29 cellular contexts compared by ENCODE assay signal in the genomic region with DNA sequence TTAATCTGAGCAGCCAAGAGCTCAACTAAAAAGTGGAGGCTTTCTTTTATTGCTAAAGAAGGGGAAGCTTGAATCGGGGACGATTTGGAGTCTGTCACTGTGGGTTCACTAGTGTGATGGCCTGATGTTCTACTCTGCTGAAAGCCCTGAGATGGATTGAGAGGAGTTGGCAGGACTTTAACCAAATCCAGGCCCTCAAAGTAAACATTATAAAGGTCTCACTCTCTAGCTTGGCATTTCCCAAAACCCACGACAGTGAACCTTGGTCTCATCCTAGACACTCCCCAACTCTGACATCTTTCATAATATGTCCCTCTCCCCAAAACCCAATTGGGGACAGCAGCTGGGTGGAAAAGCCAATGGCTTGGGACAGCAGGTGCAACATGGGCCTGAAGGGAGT. TPM values are rescaled to one million over a fixed set of nuclear protein-coding genes. Genes with fewer than 3 reads are reported as not detected.
"Had no signal": no experiment of that assay in that cellular context is flagged by ENCODE, and none has a peak within 500 bp of the region (broad histone marks: within the 10 kb centered on the region; RNA-seq: fewer than 3 reads in every experiment).

No MANE protein-coding gene starts in this region.

- H3K36me3 Mint-ChIP-seq: activated CD8-positive, alpha-beta memory T cell treated with anti-CD3 and anti-CD28 coated beads, Interleukin-2, amount 10 ng/mL, durations not matched to agents 7 days and 5 days; activated naive CD4-positive, alpha-beta T cell treated with anti-CD3 and anti-CD28 coated beads, Interleukin-2, amount 50 U/mL, for 72 hours; IgD-negative memory B cell had no signal

- H3K4me3 ChIP-seq: ascending aorta, body of pancreas had no signal

- H3K9me3 ChIP-seq: ascending aorta, body of pancreas had no signal

- H3K27me3 Mint-ChIP-seq: activated B cell treated with CpG ODN at 0.5 μM for 24 hours, IgD-negative memory B cell had no signal

- H3K4me3 Mint-ChIP-seq: activated B cell treated with CpG ODN at 0.5 μM for 24 hours; activated CD4-positive, alpha-beta T cell treated with anti-CD3 and anti-CD28 coated beads, Interleukin-2, amount 10 ng/mL, durations not matched to agents 24 days and 14 days; activated CD8-positive, alpha-beta memory T cell treated with anti-CD3 and anti-CD28 coated beads, Interleukin-2, amount 10 ng/mL, durations not matched to agents 7 days and 5 days; activated naive CD8-positive, alpha-beta T cell treated with anti-CD3 and anti-CD28 coated beads, Interleukin-2, amount 50 U/mL, for 24 hours; activated T-cell treated with anti-CD3 and anti-CD28 coated beads, Interleukin-2, amount 50 U/mL, for 24 hours; activated T-helper 1 cell treated with anti-CD3 and anti-CD28 coated beads, Interleukin-12 subunit alpha, Interleukin-12 subunit beta, Interleukin-2, Interleukin-4 antibody, amounts not matched to agents 30 ng/mL and 10 ng/mL and 1 ng/mL, durations not matched to agents 14 hours and 24 hours and 36 hours; IgD-negative memory B cell; T-helper 17 cell had no signal

- H3K27ac Mint-ChIP-seq: activated B cell treated with CpG ODN at 0.5 μM for 24 hours; activated CD4-positive, alpha-beta T cell treated with anti-CD3 and anti-CD28 coated beads, Interleukin-2, amount 10 ng/mL, durations not matched to agents 24 days and 14 days; activated CD8-positive, alpha-beta memory T cell treated with anti-CD3 and anti-CD28 coated beads, Interleukin-2, amount 10 ng/mL, durations not matched to agents 7 days and 5 days; activated naive CD4-positive, alpha-beta T cell treated with anti-CD3 and anti-CD28 coated beads, Interleukin-2, amount 50 U/mL, for 72 hours; activated naive CD8-positive, alpha-beta T cell treated with anti-CD3 and anti-CD28 coated beads, Interleukin-2, amount 50 U/mL, for 24 hours; activated T-cell treated with anti-CD3 and anti-CD28 coated beads, Interleukin-2, amount 50 U/mL, for 24 hours; activated T-helper 1 cell treated with anti-CD3 and anti-CD28 coated beads, Interleukin-12 subunit alpha, Interleukin-12 subunit beta, Interleukin-2, Interleukin-4 antibody, amounts not matched to agents 30 ng/mL and 10 ng/mL and 1 ng/mL, durations not matched to agents 14 hours and 24 hours and 36 hours; IgD-negative memory B cell; T-helper 17 cell had no signal

- ATAC-seq: activated CD8-positive, alpha-beta memory T cell treated with anti-CD3 and anti-CD28 coated beads, Interleukin-2, amount 10 ng/mL, durations not matched to agents 7 days and 5 days; activated naive CD4-positive, alpha-beta T cell treated with anti-CD3 and anti-CD28 coated beads, Interleukin-2, amount 50 U/mL, for 72 hours; activated naive CD8-positive, alpha-beta T cell treated with anti-CD3 and anti-CD28 coated beads, Interleukin-2, amount 50 U/mL, for 24 hours; body of pancreas; T-helper 17 cell had no signal

- DNase-seq: activated B cell treated with CpG ODN at 0.5 μM for 24 hours; activated CD4-positive, alpha-beta T cell treated with anti-CD3 and anti-CD28 coated beads for 1 hour; activated CD4-positive, alpha-beta T cell treated with anti-CD3 and anti-CD28 coated beads, Interleukin-2, amount 10 ng/mL, durations not matched to agents 24 days and 14 days; activated CD4-positive, alpha-beta T cell treated with anti-CD3 and anti-CD28 coated beads, Interleukin-2, amount 50 U/mL, for 48 hours; activated CD8-positive, alpha-beta memory T cell treated with anti-CD3 and anti-CD28 coated beads, Interleukin-2, amount 10 ng/mL, durations not matched to agents 7 days and 5 days; activated effector memory CD4-positive, alpha-beta T cell treated with Interleukin-2 at 50 U/mL for 16 hours; activated naive CD4-positive, alpha-beta T cell; activated naive CD8-positive, alpha-beta T cell treated with anti-CD3 and anti-CD28 coated beads, Interleukin-2, amount 50 U/mL, for 24 hours; activated T-cell treated with anti-CD3 and anti-CD28 coated beads, Interleukin-2, amount 50 U/mL, for 24 hours; amniotic stem cell; body of pancreas; KG1; NCI-H1092; NCI-H1417; NCI-H1930; NCI-H2171; NCI-H2227 treated with DMSO at 0.1 percent for 48 hours; NCI-H446 treated with DMSO at 0.1 percent for 48 hours; NCI-H526; NCI-H774; SIG-M5; T-helper 17 cell; T1000 had no signal

- H3K27me3 ChIP-seq: ascending aorta, body of pancreas had no signal

- H3K4me1 Mint-ChIP-seq: activated B cell treated with CpG ODN at 0.5 μM for 24 hours, IgD-negative memory B cell, T-helper 17 cell had no signal

- H3K27ac ChIP-seq: ascending aorta, body of pancreas had no signal

- H3K9me3 Mint-ChIP-seq: activated B cell treated with CpG ODN at 0.5 μM for 24 hours; activated CD4-positive, alpha-beta T cell treated with anti-CD3 and anti-CD28 coated beads, Interleukin-2, amount 10 ng/mL, durations not matched to agents 24 days and 14 days; activated naive CD4-positive, alpha-beta T cell treated with anti-CD3 and anti-CD28 coated beads, Interleukin-2, amount 50 U/mL, for 72 hours; activated naive CD8-positive, alpha-beta T cell treated with anti-CD3 and anti-CD28 coated beads, Interleukin-2, amount 50 U/mL, for 24 hours; activated T-cell treated with anti-CD3 and anti-CD28 coated beads, Interleukin-2, amount 50 U/mL, for 24 hours; activated T-helper 1 cell treated with anti-CD3 and anti-CD28 coated beads, Interleukin-12 subunit alpha, Interleukin-12 subunit beta, Interleukin-2, Interleukin-4 antibody, amounts not matched to agents 30 ng/mL and 10 ng/mL and 1 ng/mL, durations not matched to agents 14 hours and 24 hours and 36 hours; IgD-negative memory B cell had no signal

RNA-seq across cellular contexts. Expression of a gene that starts 32.7 kb away (rescaled TPM):
- total RNA-seq: LHCN-M2, OCI-LY7 had no signal
